In the genomic region with DNA sequence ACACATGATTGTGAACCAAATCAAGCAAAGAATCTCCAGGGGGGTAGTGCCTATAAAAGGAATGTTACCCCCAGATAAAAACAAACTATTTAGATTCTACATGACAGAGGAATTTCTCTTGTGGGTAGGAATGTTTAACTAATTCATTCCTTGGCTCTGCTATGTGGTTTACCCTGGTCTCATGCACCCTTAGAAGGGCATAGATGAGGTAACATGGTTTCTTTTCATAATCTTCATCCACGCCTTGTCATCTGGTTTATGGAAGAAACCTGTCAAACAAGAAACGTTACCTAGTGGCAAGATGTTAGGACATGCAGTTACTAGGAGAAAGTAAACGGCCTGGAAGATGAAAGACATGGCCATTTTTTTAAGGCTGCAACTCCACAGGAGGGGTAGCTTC, we compare ENCODE assay signal across 16 cellular contexts. TPM values are rescaled to one million over a fixed set of nuclear protein-coding genes. Genes with fewer than 3 reads are reported as not detected.
DNase-seq lines count a peak whose midpoint lies in the region; FAIRE-seq and TF ChIP-seq lines count a peak whose summit lies in the region.
"Had no signal": no experiment of that assay in that cellular context is flagged by ENCODE, and none has a peak within 500 bp of the region (broad histone marks: within the 10 kb centered on the region; RNA-seq: fewer than 3 reads in every experiment).

No MANE protein-coding gene starts in this region.

- no peaks in the 10 kb centered on the region for H3K9me3 ChIP-seq in SJSA1 (replicated peaks)
- H3K9me3 ChIP-seq: adrenal gland had no signal

- peak overlapping the region; percentile 57 for H3K27ac ChIP-seq in SJSA1
- H3K27ac ChIP-seq: adrenal gland had no signal

- no peaks in the 10 kb centered on the region for H3K36me3 ChIP-seq in SJSA1
- H3K36me3 ChIP-seq: adrenal gland had no signal

- no peak for TF ChIP-seq CTCF in fibroblast of villous mesenchyme (IDR thresholded peaks at IDR 0.05; ENCODE audit: insufficient read depth, low read depth, low read length)

- no peaks in the 10 kb centered on the region for H3K27me3 ChIP-seq in SJSA1 (replicated peaks)
- H3K27me3 ChIP-seq: adrenal gland had no signal

- peak; percentile 44 for DNase-seq in SIG-M5 treated with dmso at 0.1 percent for 504 hours (lab: John Stamatoyannopoulos, UW; ENCODE audit: unreplicated experiment)
- no peak for DNase-seq in SIG-M5 (lab: John Stamatoyannopoulos, UW)
- peak in 1 of 2 experiments; percentile 87 for DNase-seq in SJSA1 (ENCODE audit: low read depth in 1 of 2, low spot score in 2 of 2)
- DNase-seq in fibroblast of villous mesenchyme (ENCODE audit: low read depth): peak; percentile 57
- DNase-seq in urothelium cell line (ENCODE audit: low spot score): peak; percentile 31
- DNase-seq in NCI-H1105 treated with DMSO at 0.1 percent for 48 hours (lab: John Stamatoyannopoulos, UW): no peak
- no peak for DNase-seq in COR-L47 (lab: John Stamatoyannopoulos, UW)
- no peak for DNase-seq in Ammon's horn (ENCODE audit: low spot score)
- DNase-seq: activated CD4-positive, alpha-beta T cell treated with anti-CD3 and anti-CD28 coated beads, Interleukin-2, amount 50 U/mL, for 48 hours; adrenal gland; hippocampal formation; left ventricle myocardium superior; MV-4-11; naive B cell had no signal

- peaks cover 16% of the 10 kb centered on the region for H3K4me1 ChIP-seq in SJSA1 (replicated peaks)
- H3K4me1 ChIP-seq: adrenal gland had no signal

- FAIRE-seq in urothelium cell line (lab: Jason Lieb, UNC): no peak
- FAIRE-seq: colon had no signal

- no peak overlapping the region for H3K4me3 ChIP-seq in SJSA1
- H3K4me3 ChIP-seq in fibroblast of villous mesenchyme (ENCODE audit: low read depth, low read length): no peak overlapping the region
- H3K4me3 ChIP-seq: adrenal gland had no signal

RNA-seq across cellular contexts. Expression of a gene that starts 45.4 kb away (rescaled TPM):
- total RNA-seq in SJSA1 (2014; rRNA removed; shearing (Covaris generic)): 8.2 and 9.7 TPM in 2 replicates
- total RNA-seq in fibroblast of villous mesenchyme: 0.97 and 2.2 TPM in 2 replicates
- total RNA-seq: progenitor cell of endocrine pancreas had no signal

Comparison
In these comparisons a context has a peak if more than half of its experiments do, and no peak if none do; other contexts are left out.
1. DNase-seq: peak in SIG-M5 treated with dmso at 0.1 percent for 504 hours (single experiment), fibroblast of villous mesenchyme (single experiment) and urothelium cell line (single experiment); none in SIG-M5 (single experiment), NCI-H1105 treated with DMSO at 0.1 percent for 48 hours (single experiment), COR-L47 (single experiment) and Ammon's horn (single experiment).